ENCODE assay signal across 1 cellular context in genomic region chr6:35737413-35738211, GRCh38.
TF ChIP-seq lines count a peak whose summit lies in the region.

No MANE protein-coding gene starts in this region.

TF ChIP-seq in IMR-90, 13 proteins besides CTCF, POLR2A, EP300 and RAD21:
- TF ChIP-seq CHD1 (IDR thresholded peaks at IDR 0.05; ENCODE audit: low read depth, low read length) (no peak), CEBPB (IDR thresholded peaks at IDR 0.05; ENCODE audit: low read depth, low read length) (peak; percentile 98), SMC3 (IDR thresholded peaks at IDR 0.05; ENCODE audit: low read depth, low read length) (peak; percentile 94)
